In the genomic region with DNA sequence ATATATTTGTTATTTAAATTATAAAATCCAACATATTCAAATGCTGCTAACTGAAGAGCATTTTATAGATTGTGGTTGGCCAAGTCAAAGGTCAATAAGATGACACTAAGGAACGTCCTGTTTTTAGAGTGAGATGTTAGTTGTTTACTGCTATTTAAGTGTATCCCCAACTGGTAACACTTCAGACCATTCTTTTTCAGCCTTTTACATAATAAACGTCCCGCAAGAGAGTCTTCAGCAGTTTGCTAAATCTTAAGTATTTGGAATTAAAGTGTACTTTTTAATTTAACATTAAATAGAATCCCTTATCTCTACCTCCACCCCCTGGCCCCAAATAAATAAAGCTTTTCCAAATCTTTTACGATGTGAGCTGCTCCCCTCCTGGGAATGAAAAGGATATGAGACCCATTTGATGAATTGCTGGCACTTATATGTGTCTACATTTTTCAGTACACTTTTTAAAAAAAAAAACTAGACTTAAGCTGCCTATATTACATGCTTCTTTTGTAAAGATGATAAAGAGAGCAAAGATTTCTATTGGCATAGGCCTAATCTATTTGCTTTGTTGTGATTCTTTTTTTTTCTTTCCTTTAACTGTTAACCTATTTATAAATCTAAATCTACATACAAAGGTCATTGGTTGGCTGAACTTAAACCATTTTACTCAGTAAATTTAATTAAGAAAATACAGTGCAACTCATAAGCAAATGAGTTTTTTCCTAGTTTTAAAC, we compare ENCODE assay signal across 30 cellular contexts.
"Had no signal": no experiment of that assay in that cellular context is flagged by ENCODE, and none has a peak within 500 bp of the region (broad histone marks: within the 10 kb centered on the region; RNA-seq: fewer than 3 reads in every experiment).

No MANE protein-coding gene starts in this region.

- FAIRE-seq: bronchial epithelial cell, TTC549 had no signal

- H3K9me3 ChIP-seq: ascending aorta, colonic mucosa had no signal

- H3K4me1 ChIP-seq: ascending aorta, colonic mucosa had no signal

- H3K27ac ChIP-seq: ascending aorta, cardiac muscle cell, colonic mucosa, VCaP had no signal

- H3K4me3 ChIP-seq: ascending aorta, cardiac muscle cell, colonic mucosa had no signal

- ATAC-seq: activated CD4-positive, alpha-beta T cell treated with anti-CD3 and anti-CD28 coated beads for 36 hours; activated CD8-positive, alpha-beta memory T cell treated with anti-CD3 and anti-CD28 coated beads, Interleukin-2, amount 10 ng/mL, durations not matched to agents 7 days and 5 days; activated CD8-positive, alpha-beta T cell treated with anti-CD3 and anti-CD28 coated beads, Interleukin-2, amount 10 ng/mL, durations not matched to agents 7 days and 5 days; activated naive CD8-positive, alpha-beta T cell treated with anti-CD3 and anti-CD28 coated beads, Interleukin-2, amount 50 U/mL, for 24 hours had no signal

- DNase-seq: activated B cell treated with CpG ODN at 0.5 μM for 24 hours; activated CD4-positive, alpha-beta memory T cell treated with anti-CD3 and anti-CD28 coated beads, Interleukin-2, amount 10 ng/mL, durations not matched to agents 7 days and 5 days; activated CD4-positive, alpha-beta T cell treated with anti-CD3 and anti-CD28 coated beads for 1 hour; activated CD4-positive, alpha-beta T cell treated with anti-CD3 and anti-CD28 coated beads for 36 hours; activated CD4-positive, alpha-beta T cell treated with anti-CD3 and anti-CD28 coated beads for 48 hours; activated CD4-positive, alpha-beta T cell treated with anti-CD3 and anti-CD28 coated beads, Interleukin-2, amount 10 ng/mL, durations not matched to agents 7 days and 5 days; activated CD4-positive, alpha-beta T cell treated with anti-CD3 and anti-CD28 coated beads, Interleukin-2, amount 50 U/mL, for 48 hours; activated CD8-positive, alpha-beta memory T cell treated with anti-CD3 and anti-CD28 coated beads for 24 hours; activated CD8-positive, alpha-beta memory T cell treated with anti-CD3 and anti-CD28 coated beads, Interleukin-2, amount 10 ng/mL, durations not matched to agents 7 days and 5 days; activated CD8-positive, alpha-beta memory T cell treated with anti-CD3 and anti-CD28 coated beads, Interleukin-2, amount 50 U/mL, for 48 hours; activated CD8-positive, alpha-beta T cell treated with anti-CD3 and anti-CD28 coated beads, Interleukin-2, amount 10 ng/mL, durations not matched to agents 7 days and 5 days; activated effector memory CD4-positive, alpha-beta T cell treated with Interleukin-2 at 50 U/mL for 16 hours; activated gamma-delta T cell; activated naive CD4-positive, alpha-beta T cell treated with anti-CD3 and anti-CD28 coated beads, Interleukin-2, amount 10 ng/mL, durations not matched to agents 7 days and 5 days; activated naive CD4-positive, alpha-beta T cell treated with Interleukin-2 at 50 U/mL for 16 hours; activated naive CD8-positive, alpha-beta T cell treated with anti-CD3 and anti-CD28 coated beads, Interleukin-2, amount 10 ng/mL, durations not matched to agents 7 days and 5 days; activated naive CD8-positive, alpha-beta T cell treated with anti-CD3 and anti-CD28 coated beads, Interleukin-2, amount 50 U/mL, for 24 hours; activated T-cell treated with anti-CD3 and anti-CD28 coated beads, Interleukin-2, amount 50 U/mL, for 24 hours; amygdala; anterior cingulate cortex; caudate nucleus; cerebellar nuclear complex; colonic mucosa; T-helper 2 cell; T-helper 9 cell had no signal

- H3K36me3 ChIP-seq: ascending aorta, cardiac muscle cell, colonic mucosa had no signal
